ENCODE assay signal across 31 cellular contexts in the genomic region with DNA sequence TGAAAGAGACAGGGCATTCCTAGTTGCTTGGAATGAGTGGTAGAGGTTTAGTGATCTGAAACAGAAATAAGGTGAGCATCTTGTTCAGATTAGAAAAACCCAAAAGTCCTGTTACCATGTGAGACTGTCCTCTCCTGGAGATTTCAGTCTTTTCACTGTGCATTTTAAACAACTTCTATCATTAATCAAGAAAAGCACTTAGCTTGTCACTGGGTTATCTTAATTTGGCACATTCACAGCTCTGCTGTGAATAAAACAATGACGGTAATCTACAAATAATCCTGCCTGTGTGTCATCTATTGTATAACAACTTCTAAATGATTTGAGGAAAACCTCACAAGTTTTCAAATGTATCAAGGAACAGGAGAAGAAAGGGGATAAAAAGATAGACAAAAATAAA. TPM values are rescaled to one million over a fixed set of nuclear protein-coding genes. Genes with fewer than 3 reads are reported as not detected.
"Had no signal": no experiment of that assay in that cellular context is flagged by ENCODE, and none has a peak within 500 bp of the region (broad histone marks: within the 10 kb centered on the region; RNA-seq: fewer than 3 reads in every experiment).

No MANE protein-coding gene starts in this region.

- H3K4me3 Mint-ChIP-seq: stimulated activated effector memory CD8-positive, alpha-beta T cell treated with anti-CD3 and anti-CD28 coated beads, Interleukin-12 subunit alpha, Interleukin-12 subunit beta, amount 100 ng/mL, for 72 hours; stimulated activated memory B cell treated with anti-CD40 and anti-IgM and Interleukin-4, amounts not matched to agents 10 μg/mL and 1 μg/mL and 100 μg/mL, for 72 hours; stimulated activated naive B cell treated with anti-CD40 and anti-IgM and Interleukin-4, amounts not matched to agents 10 μg/mL and 1 μg/mL and 100 μg/mL, for 72 hours; stimulated activated naive CD8-positive, alpha-beta T cell treated with anti-CD3 and anti-CD28 coated beads, Interleukin-15, amount 100 ng/mL, for 72 hours; stimulated activated naive CD8-positive, alpha-beta T cell treated with anti-CD3 and anti-CD28 coated beads, Interleukin-15, Interleukin-2, amounts not matched to agents 100 ng/mL and 50 ng/mL, for 24 hours; type B pancreatic cell had no signal

- ATAC-seq: stimulated activated effector memory CD8-positive, alpha-beta T cell treated with anti-CD3 and anti-CD28 coated beads, Interleukin-12 subunit alpha, Interleukin-12 subunit beta, amount 100 ng/mL, for 72 hours; stimulated activated memory B cell treated with anti-CD40 and anti-IgM and Interleukin-4, amounts not matched to agents 10 μg/mL and 1 μg/mL and 100 μg/mL, for 72 hours; stimulated activated naive B cell treated with anti-CD40 and anti-IgM and Interleukin-4, amounts not matched to agents 10 μg/mL and 1 μg/mL and 100 μg/mL, for 72 hours; stimulated activated naive CD8-positive, alpha-beta T cell treated with anti-CD3 and anti-CD28 coated beads, Interleukin-15, amount 100 ng/mL, for 72 hours; stimulated activated naive CD8-positive, alpha-beta T cell treated with anti-CD3 and anti-CD28 coated beads, Interleukin-15, Interleukin-2, amounts not matched to agents 100 U/mL and 50 U/mL, for 24 hours; upper lobe of right lung had no signal

- H3K4me1 Mint-ChIP-seq: stimulated activated effector memory CD8-positive, alpha-beta T cell treated with anti-CD3 and anti-CD28 coated beads, Interleukin-12 subunit alpha, Interleukin-12 subunit beta, amount 100 ng/mL, for 72 hours; stimulated activated memory B cell treated with anti-CD40 and anti-IgM and Interleukin-4, amounts not matched to agents 10 μg/mL and 1 μg/mL and 100 μg/mL, for 72 hours; stimulated activated naive B cell treated with anti-CD40 and anti-IgM and Interleukin-4, amounts not matched to agents 10 μg/mL and 1 μg/mL and 100 μg/mL, for 72 hours; stimulated activated naive CD8-positive, alpha-beta T cell treated with anti-CD3 and anti-CD28 coated beads, Interleukin-15, amount 100 ng/mL, for 72 hours had no signal

- FAIRE-seq: urothelium cell line had no signal

- H3K27ac ChIP-seq: stomach, suprapubic skin, testis, thoracic aorta, thyroid gland, tibial artery, tibial nerve, transverse colon, upper lobe of left lung, upper lobe of right lung, uterus, vagina had no signal

- H3K27ac Mint-ChIP-seq: stimulated activated effector memory CD8-positive, alpha-beta T cell treated with anti-CD3 and anti-CD28 coated beads, Interleukin-12 subunit alpha, Interleukin-12 subunit beta, amount 100 ng/mL, for 72 hours; stimulated activated memory B cell treated with anti-CD40 and anti-IgM and Interleukin-4, amounts not matched to agents 10 μg/mL and 1 μg/mL and 100 μg/mL, for 72 hours; stimulated activated naive B cell treated with anti-CD40 and anti-IgM and Interleukin-4, amounts not matched to agents 10 μg/mL and 1 μg/mL and 100 μg/mL, for 72 hours; stimulated activated naive CD8-positive, alpha-beta T cell treated with anti-CD3 and anti-CD28 coated beads, Interleukin-15, amount 100 ng/mL, for 72 hours; stimulated activated naive CD8-positive, alpha-beta T cell treated with anti-CD3 and anti-CD28 coated beads, Interleukin-15, Interleukin-2, amounts not matched to agents 100 ng/mL and 50 ng/mL, for 24 hours; type B pancreatic cell had no signal

- H3K36me3 ChIP-seq: stomach, suprapubic skin, thoracic aorta, thyroid gland, tibial artery, tibial nerve, transverse colon, upper lobe of left lung, upper lobe of right lung, uterus, vagina had no signal

- H3K4me1 ChIP-seq: stomach, suprapubic skin, testis, thyroid gland, tibial artery, tibial nerve, transverse colon, upper lobe of left lung, upper lobe of right lung, uterus, vagina had no signal

- H3K9me3 Mint-ChIP-seq: stimulated activated effector memory CD8-positive, alpha-beta T cell treated with anti-CD3 and anti-CD28 coated beads, Interleukin-12 subunit alpha, Interleukin-12 subunit beta, amount 100 ng/mL, for 72 hours; stimulated activated memory B cell treated with anti-CD40 and anti-IgM and Interleukin-4, amounts not matched to agents 10 μg/mL and 1 μg/mL and 100 μg/mL, for 72 hours; stimulated activated naive B cell treated with anti-CD40 and anti-IgM and Interleukin-4, amounts not matched to agents 10 μg/mL and 1 μg/mL and 100 μg/mL, for 72 hours; stimulated activated naive CD8-positive, alpha-beta T cell treated with anti-CD3 and anti-CD28 coated beads, Interleukin-15, amount 100 ng/mL, for 72 hours; stimulated activated naive CD8-positive, alpha-beta T cell treated with anti-CD3 and anti-CD28 coated beads, Interleukin-15, Interleukin-2, amounts not matched to agents 100 ng/mL and 50 ng/mL, for 24 hours; type B pancreatic cell had no signal

- DNase-seq: stimulated activated CD4-positive, alpha-beta T cell treated with anti-CD3 and anti-CD28 coated beads, Interleukin-2, amount 100 ng/mL, for 48 hours; stimulated activated CD4-positive, alpha-beta T cell treated with anti-CD3 and anti-CD28 coated beads, Interleukin-4, amount 100 ng/mL, for 1 hour; stimulated activated CD4-positive, alpha-beta T cell treated with anti-CD3 and anti-CD28 coated beads, Interleukin-4, amount 100 ng/mL, for 24 hours; stimulated activated CD4-positive, alpha-beta T cell treated with anti-CD3 and anti-CD28 coated beads, Interleukin-4, amount 100 ng/mL, for 4 hours; stimulated activated CD8-positive, alpha-beta memory T cell treated with anti-CD3 and anti-CD28 coated beads, Interleukin-4, amount 100 ng/mL, for 48 hours; stimulated activated naive B cell treated with anti-CD40 and anti-IgM and Interleukin-4, amounts not matched to agents 10 μg/mL and 1 μg/mL and 100 μg/mL, for 72 hours; stimulated activated naive CD4-positive, alpha-beta T cell; stimulated activated naive CD4-positive, alpha-beta T cell treated with Interleukin-2 at 50 U/mL for 16 hours; stimulated activated naive CD8-positive, alpha-beta T cell treated with anti-CD3 and anti-CD28 coated beads, Interleukin-15, amount 100 ng/mL, for 72 hours; stimulated activated naive CD8-positive, alpha-beta T cell treated with anti-CD3 and anti-CD28 coated beads, Interleukin-15, Interleukin-2, amounts not matched to agents 100 U/mL and 50 U/mL, for 24 hours; stomach; substantia nigra; testis; thyroid gland; tibial artery; transverse colon; trophoblast cell; upper lobe of left lung; upper lobe of right lung; uterus had no signal

- H3K27me3 ChIP-seq: suprapubic skin, testis, thyroid gland, tibial artery, tibial nerve, upper lobe of left lung, upper lobe of right lung, uterus, vagina had no signal

- H3K36me3 Mint-ChIP-seq: stimulated activated effector memory CD8-positive, alpha-beta T cell treated with anti-CD3 and anti-CD28 coated beads, Interleukin-12 subunit alpha, Interleukin-12 subunit beta, amount 100 ng/mL, for 72 hours; stimulated activated memory B cell treated with anti-CD40 and anti-IgM and Interleukin-4, amounts not matched to agents 10 μg/mL and 1 μg/mL and 100 μg/mL, for 72 hours; stimulated activated naive B cell treated with anti-CD40 and anti-IgM and Interleukin-4, amounts not matched to agents 10 μg/mL and 1 μg/mL and 100 μg/mL, for 72 hours; type B pancreatic cell had no signal

- H3K4me3 ChIP-seq: stomach, suprapubic skin, testis, thoracic aorta, thyroid gland, tibial artery, tibial nerve, transverse colon, upper lobe of left lung, upper lobe of right lung, uterus, vagina had no signal

- H3K9me3 ChIP-seq: stomach, suprapubic skin, testis, thoracic aorta, thyroid gland, tibial artery, tibial nerve, transverse colon, upper lobe of left lung, upper lobe of right lung, uterus, vagina had no signal

RNA-seq across cellular contexts. Expression of gene GJB7, which starts 16.2 kb away (rescaled TPM):
- total RNA-seq: stomach, subcutaneous adipose tissue, temporal lobe, thoracic aorta, thyroid gland, tibial nerve, transverse colon, upper lobe of right lung, vagina had no signal
